Comparison of ENCODE assay signal across 11 cellular contexts in genomic region chr15:38190501-38190900, GRCh38.
"Had no signal": no experiment of that assay in that cellular context is flagged by ENCODE, and none has a peak within 500 bp of the region (broad histone marks: within the 10 kb centered on the region; RNA-seq: fewer than 3 reads in every experiment).

No MANE protein-coding gene starts in this region.

- H3K36me3 ChIP-seq: esophagus muscularis mucosa, right lobe of liver, spleen, suprapubic skin had no signal

- H3K4me1 ChIP-seq: esophagus muscularis mucosa, psoas muscle, right lobe of liver had no signal

- DNase-seq: activated naive CD4-positive, alpha-beta T cell; activated naive CD8-positive, alpha-beta T cell treated with anti-CD3 and anti-CD28 coated beads, Interleukin-2, amount 10 ng/mL, durations not matched to agents 7 days and 5 days; activated T-cell treated with anti-CD3 and anti-CD28 coated beads for 4 hours; effector CD4-positive, alpha-beta T cell; hypothalamus; psoas muscle; right lobe of liver; spleen had no signal

- H3K27me3 ChIP-seq: esophagus muscularis mucosa, right lobe of liver, suprapubic skin had no signal

- H3K9me3 ChIP-seq: esophagus muscularis mucosa, psoas muscle, right lobe of liver, spleen, suprapubic skin had no signal

- H3K4me3 ChIP-seq: coronary artery, esophagus muscularis mucosa, psoas muscle, right lobe of liver, spleen, suprapubic skin had no signal

- ATAC-seq: psoas muscle, right lobe of liver had no signal

- H3K27ac ChIP-seq: coronary artery, esophagus muscularis mucosa, psoas muscle, right lobe of liver, spleen, suprapubic skin had no signal
